10 cellular contexts compared by ENCODE assay signal in the genomic region with DNA sequence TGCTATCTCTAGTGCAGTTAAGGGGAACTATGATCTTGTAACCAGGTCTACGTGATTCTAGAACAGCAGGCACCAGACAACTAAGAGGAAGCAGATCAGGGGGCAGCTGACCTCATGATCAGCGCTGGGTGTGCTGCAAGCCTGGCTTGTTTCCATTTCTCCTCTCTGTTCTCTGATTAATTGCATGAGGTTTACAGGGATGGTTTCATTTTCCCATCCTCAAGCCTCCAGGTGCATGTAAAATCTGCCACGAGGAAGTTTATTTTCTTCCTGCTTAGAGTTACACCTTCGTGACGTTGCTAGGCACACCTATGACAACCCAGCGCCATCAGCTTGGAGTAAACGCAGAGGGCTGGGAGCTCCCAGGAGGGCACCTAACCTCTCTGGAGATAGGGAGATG. TPM values are rescaled to one million over a fixed set of nuclear protein-coding genes. Genes with fewer than 3 reads are reported as not detected.
A peak's percentile ranks its signal among the peaks of the same experiment; 100 is the strongest.
DNase-seq lines count a peak whose midpoint lies in the region; ATAC-seq and TF ChIP-seq lines count a peak whose summit lies in the region.
"Had no signal": no experiment of that assay in that cellular context is flagged by ENCODE, and none has a peak within 500 bp of the region (broad histone marks: within the 10 kb centered on the region; RNA-seq: fewer than 3 reads in every experiment).

No MANE protein-coding gene starts in this region.

- no TSS peak for BruUV-seq in Caco-2 (replicated peaks; lab: Mats Ljungman, UMichigan)

- POLR2A ChIA-PET in Caco-2 (lab: Charles Lee) = no interaction called here

- intact Hi-C loops in Caco-2 (cut with micrococcal nuclease; ENCODE audit: unreplicated experiment) = no loop called here

- no peaks in the 10 kb centered on the region for H3K9me3 Mint-ChIP-seq in Caco-2 (ENCODE audit: unreplicated experiment)
- H3K9me3 Mint-ChIP-seq: activated CD4-positive, alpha-beta memory T cell treated with anti-CD3 and anti-CD28 coated beads for 36 hours had no signal

- CTCF ChIA-PET in Caco-2 (lab: Charles Lee) = interaction anchor here (0.6 kb wide), 1 partner anchor 1976 kb away, joined by 4 read pairs; no protein-coding TSS in a partner anchor

- peak overlapping the region; percentile 42 for H3K27ac ChIP-seq in skeletal muscle tissue (ENCODE audit: low read depth, low read length)

- no peaks in the 10 kb centered on the region for H3K9me3 ChIP-seq in skeletal muscle tissue (ENCODE audit: control insufficient read depth in 3 of 3, low read length in 3 of 3)
- no peaks in the 10 kb centered on the region for H3K9me3 ChIP-seq in Caco-2
- H3K9me3 ChIP-seq: heart right ventricle had no signal

- no peak for TF ChIP-seq CTCF in omental fat pad (IDR thresholded peaks at IDR 0.05)
- no peak for TF ChIP-seq CTCF in Caco-2 (IDR thresholded peaks at IDR 0.05; ENCODE audit: insufficient read depth in 1 of 2, low read depth in 1 of 2, low read length in 1 of 2, severe bottlenecking in 1 of 2, unreplicated experiment in 1 of 2)

- H3K27ac Mint-ChIP-seq in Caco-2 (ENCODE audit: unreplicated experiment) = no peak overlapping the region
- H3K27ac Mint-ChIP-seq: activated CD4-positive, alpha-beta memory T cell treated with anti-CD3 and anti-CD28 coated beads for 36 hours had no signal

- H3K36me3 ChIP-seq in skeletal muscle tissue (ENCODE audit: control insufficient read depth in 3 of 3, insufficient read depth in 3 of 3, low read length in 3 of 3) (no peaks in the 10 kb centered on the region), Caco-2 (ENCODE audit: control insufficient read depth, insufficient read depth, low read length) (no peaks in the 10 kb centered on the region)
- H3K36me3 ChIP-seq: heart right ventricle had no signal

- H3K27me3 Mint-ChIP-seq in Caco-2 (ENCODE audit: insufficient read depth, unreplicated experiment) = no peaks in the 10 kb centered on the region
- H3K27me3 Mint-ChIP-seq: activated CD4-positive, alpha-beta memory T cell treated with anti-CD3 and anti-CD28 coated beads for 36 hours had no signal

- no peak overlapping the region for H3K4me3 Mint-ChIP-seq in Caco-2 (ENCODE audit: unreplicated experiment)
- H3K4me3 Mint-ChIP-seq: activated CD4-positive, alpha-beta memory T cell treated with anti-CD3 and anti-CD28 coated beads for 36 hours had no signal

- peaks cover 12 to 19% (median 16%) of the 10 kb centered on the region in 3 donors for H3K4me1 ChIP-seq in skeletal muscle tissue (ENCODE audit: control insufficient read depth in 3 of 3, insufficient read depth in 3 of 3, low read length in 3 of 3)
- peaks cover 3% of the 10 kb centered on the region; the same call in 1 of the 2 replicates for H3K4me1 ChIP-seq in Caco-2

- DNase-seq in GF-D8 (lab: John Stamatoyannopoulos, UW) (peak; percentile 55), NOMO-1 treated with DMSO at 0.1 percent for 48 hours (lab: John Stamatoyannopoulos, UW; ENCODE audit: unreplicated experiment) (peak; percentile 96), omental fat pad (ENCODE audit: low spot score) (no peak), NCI-H524 (lab: John Stamatoyannopoulos, UW) (no peak), Caco-2 (no peak)
- no peak for DNase-seq in stimulated activated CD4-positive, alpha-beta T cell treated with anti-CD3 and anti-CD28 coated beads, Interleukin-15, amount 100 ng/mL, for 24 hours
- DNase-seq: activated CD4-positive, alpha-beta memory T cell treated with anti-CD3 and anti-CD28 coated beads for 36 hours; heart right ventricle had no signal

- H3K27me3 ChIP-seq in skeletal muscle tissue (ENCODE audit: control insufficient read depth in 3 of 3, insufficient read depth in 3 of 3, low read length in 3 of 3) = no peaks in the 10 kb centered on the region
- no peaks in the 10 kb centered on the region for H3K27me3 ChIP-seq in Caco-2 (replicated peaks; ENCODE audit: control insufficient read depth, insufficient read depth, low read length)

- peak; percentile 58 for ATAC-seq in esophagus mucosa
- ATAC-seq in omental fat pad (ENCODE audit: low FRiP score) = no peak
- ATAC-seq: heart right ventricle had no signal

- no peak overlapping the region for H3K9ac ChIP-seq in skeletal muscle tissue (ENCODE audit: low read depth in 1 of 3, low read length in 3 of 3)

- H3K36me3 Mint-ChIP-seq in Caco-2 (ENCODE audit: insufficient read depth, unreplicated experiment) = peaks cover under 1% of the 10 kb centered on the region
- H3K36me3 Mint-ChIP-seq: activated CD4-positive, alpha-beta memory T cell treated with anti-CD3 and anti-CD28 coated beads for 36 hours had no signal

- H3K4me3 ChIP-seq in skeletal muscle tissue (ENCODE audit: low read length in 3 of 3) = peak overlapping the region in 1 of 3 donors; percentile 13
- H3K4me3 ChIP-seq in Caco-2 (ENCODE audit: low read depth, low read length) = no peak overlapping the region

- peaks cover 7% of the 10 kb centered on the region for H3K4me1 Mint-ChIP-seq in Caco-2 (ENCODE audit: low read depth, unreplicated experiment)

RNA-seq across cellular contexts. Expression of a gene that starts 4.3 kb away (rescaled TPM):
- 64.4 TPM for total RNA-seq in esophagus mucosa
- total RNA-seq in skeletal muscle tissue = 3.7 TPM
- total RNA-seq in omental fat pad = 10 to 100 TPM; 20.2 to 56.4 (median 40.1) TPM
- 8.8 and 16.6 TPM in 2 replicates for total RNA-seq in Caco-2 (2022)
- total RNA-seq: activated CD4-positive, alpha-beta memory T cell treated with anti-CD3 and anti-CD28 coated beads for 36 hours had no signal

RNA-seq across cellular contexts. Expression of a gene that starts 10.6 kb away (rescaled TPM):
- total RNA-seq in esophagus mucosa (11.4 TPM), skeletal muscle tissue (19.8 TPM), omental fat pad (10 to 100 TPM; 18.0 to 22.6 (median 19.1) TPM), Caco-2 (2022) (29.8 and 31.1 TPM in 2 replicates)

RNA-seq across cellular contexts. Expression of a gene that starts 36.4 kb away (rescaled TPM):
- not detected for total RNA-seq in esophagus mucosa
- total RNA-seq in skeletal muscle tissue = 0.52 TPM
- under 1 TPM in 1 of 4 donors, not detected in 3; 0.48 TPM for total RNA-seq in omental fat pad
- total RNA-seq in Caco-2 (2022) = 0.53 and 0.66 TPM in 2 replicates
- total RNA-seq: activated CD4-positive, alpha-beta memory T cell treated with anti-CD3 and anti-CD28 coated beads for 36 hours had no signal

RNA-seq across cellular contexts. Expression of a gene that starts 48.6 kb away (rescaled TPM):
- total RNA-seq in esophagus mucosa = 0.36 TPM
- total RNA-seq in skeletal muscle tissue = under 0.01 TPM
- 10 to 100 TPM in 2 of 4 donors, 1 to 10 TPM in 2; 1.5 to 15.6 (median 7.6) TPM for total RNA-seq in omental fat pad
- 0.61 and 0.63 TPM in 2 replicates for total RNA-seq in Caco-2 (2022)

RNA-seq across cellular contexts. Expression of a gene that starts 51.2 kb away (rescaled TPM):
- total RNA-seq in esophagus mucosa (10.2 TPM), skeletal muscle tissue (10.4 TPM), omental fat pad (10 to 100 TPM; 20.1 to 28.9 (median 24.9) TPM), Caco-2 (2022) (41.0 and 42.2 TPM in 2 replicates)

Comparison
In these comparisons a context has a peak if more than half of its experiments do, and no peak if none do; other contexts are left out.
1. DNase-seq: peak in GF-D8 (single experiment) and NOMO-1 treated with DMSO at 0.1 percent for 48 hours (single experiment); none in omental fat pad (single experiment), NCI-H524 (0 of 2), stimulated activated CD4-positive, alpha-beta T cell treated with anti-CD3 and anti-CD28 coated beads, Interleukin-15, amount 100 ng/mL, for 24 hours (single experiment) and Caco-2 (0 of 2).